8 cellular contexts compared by ENCODE assay signal in the genomic region with DNA sequence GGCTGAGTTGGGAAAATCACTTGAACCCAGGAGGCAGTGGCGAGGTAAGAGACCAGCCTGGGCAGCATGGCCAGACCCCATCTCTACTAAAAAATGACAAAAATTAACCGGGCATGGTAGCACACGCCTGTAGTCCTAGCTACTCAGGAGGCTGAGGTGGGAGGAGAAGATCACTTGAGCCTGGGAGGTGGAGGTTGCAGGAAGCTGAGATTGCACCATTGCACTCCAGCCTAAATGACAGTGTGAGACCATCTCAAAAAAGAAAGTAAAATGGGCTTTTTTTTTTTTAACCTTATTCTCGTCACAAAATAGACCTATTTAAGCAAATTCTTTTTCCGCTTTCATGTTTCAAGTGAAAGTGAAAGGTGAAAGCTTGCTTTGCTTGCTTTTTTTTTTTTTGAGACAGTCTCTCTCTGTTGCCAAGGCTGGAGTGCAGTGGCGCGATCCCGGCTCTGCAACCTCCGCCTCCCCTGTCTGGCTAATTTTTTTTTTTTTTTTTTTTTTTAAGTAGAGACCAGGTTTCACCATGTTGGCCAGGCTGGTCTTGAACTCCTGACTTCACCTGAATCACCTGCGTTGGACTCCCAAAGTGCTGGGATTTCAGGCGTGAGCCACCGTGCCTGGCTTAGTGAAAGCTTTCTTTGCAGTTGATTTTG. TPM values are rescaled to one million over a fixed set of nuclear protein-coding genes. Genes with fewer than 3 reads are reported as not detected.
DNase-seq lines count a peak whose midpoint lies in the region; ATAC-seq, FAIRE-seq and TF ChIP-seq lines count a peak whose summit lies in the region.

No MANE protein-coding gene starts in this region.

- H3K9me3 ChIP-seq in OCI-LY3 (ENCODE audit: insufficient read depth, low read length), result no peaks in the 10 kb centered on the region
- H3K9me3 ChIP-seq in ascending aorta, result no peaks in the 10 kb centered on the region

- H2AFZ ChIP-seq in ACC112 (ENCODE audit: low read length, unreplicated experiment) (no peak overlapping the region), OCI-LY3 (ENCODE audit: low read depth, low read length) (no peak overlapping the region)

- peak overlapping the region; percentile 30; the same call in 1 of the 2 replicates for H3K9ac ChIP-seq in OCI-LY3 (ENCODE audit: low read length)

- peak overlapping the region; percentile 63 for H3K27ac Mint-ChIP-seq in dendritic cell treated with granulocyte-macrophage colony-stimulating factor and Interleukin-4, amounts not matched to agents 40 ng/mL and 50 ng/mL, for 4 days

- TF ChIP-seq POLR2A in GM12891 (IDR thresholded peaks at IDR 0.05; ENCODE audit: low read depth, low read length), result no peak

- TF ChIP-seq CTCF in OCI-LY3 (IDR thresholded peaks at IDR 0.05; ENCODE audit: low read depth, low read length) (no peak), ascending aorta (IDR thresholded peaks at IDR 0.05) (no peak)

- no peak overlapping the region for H3K27ac ChIP-seq in ACC112 (ENCODE audit: low read depth, low read length)
- H3K27ac ChIP-seq in OCI-LY3 (ENCODE audit: low read length), result peak overlapping the region; percentile 66
- H3K27ac ChIP-seq in ascending aorta, result no peak overlapping the region

- peaks cover 80% of the 10 kb centered on the region for H3K36me3 Mint-ChIP-seq in dendritic cell treated with granulocyte-macrophage colony-stimulating factor and Interleukin-4, amounts not matched to agents 40 ng/mL and 50 ng/mL, for 4 days (ENCODE audit: low read depth)

- no peaks in the 10 kb centered on the region for H3K27me3 ChIP-seq in ACC112 (ENCODE audit: insufficient read depth, low read length)
- H3K27me3 ChIP-seq in OCI-LY3 (ENCODE audit: low read depth, low read length), result no peaks in the 10 kb centered on the region
- no peaks in the 10 kb centered on the region for H3K27me3 ChIP-seq in ascending aorta

- H3K9me3 Mint-ChIP-seq in dendritic cell treated with granulocyte-macrophage colony-stimulating factor and Interleukin-4, amounts not matched to agents 40 ng/mL and 50 ng/mL, for 4 days, result no peaks in the 10 kb centered on the region

- H3K4me1 ChIP-seq in ACC112 (ENCODE audit: control insufficient read depth, insufficient read depth, low read length, unreplicated experiment), result peaks cover 17% of the 10 kb centered on the region
- H3K4me1 ChIP-seq in OCI-LY3 (ENCODE audit: low read length), result peaks cover 36% of the 10 kb centered on the region
- H3K4me1 ChIP-seq in ascending aorta, result peaks cover 3 to 14% of the 10 kb centered on the region in 2 donors

- H4K20me1 ChIP-seq in OCI-LY3 (ENCODE audit: insufficient read depth, low read length), result peaks cover 71% of the 10 kb centered on the region

- H3K79me2 ChIP-seq in ACC112 (ENCODE audit: control insufficient read depth, insufficient read depth, low read length, unreplicated experiment) (peaks cover 87% of the 10 kb centered on the region), OCI-LY3 (ENCODE audit: low read length) (peaks cover 91% of the 10 kb centered on the region)

- H3K4me2 ChIP-seq in OCI-LY3 (ENCODE audit: low read length), result peak overlapping the region; percentile 81

- H3K4me1 Mint-ChIP-seq in dendritic cell treated with granulocyte-macrophage colony-stimulating factor and Interleukin-4, amounts not matched to agents 40 ng/mL and 50 ng/mL, for 4 days (ENCODE audit: low read depth), result peaks cover 32% of the 10 kb centered on the region

- FAIRE-seq in GM12891 (lab: Jason Lieb, UNC), result no peak

- H3K4me3 ChIP-seq in ACC112 (ENCODE audit: low read depth, low read length), result peak overlapping the region; percentile 65
- peak overlapping the region; percentile 74 for H3K4me3 ChIP-seq in OCI-LY3 (ENCODE audit: low read length)
- H3K4me3 ChIP-seq in ascending aorta, result peak overlapping the region in 1 of 2 donors; percentile 0

- no peaks in the 10 kb centered on the region for H3K27me3 Mint-ChIP-seq in dendritic cell treated with granulocyte-macrophage colony-stimulating factor and Interleukin-4, amounts not matched to agents 40 ng/mL and 50 ng/mL, for 4 days

- ATAC-seq in GM19452 (IDR thresholded peaks at IDR 0.05; ENCODE audit: unreplicated experiment), result peak; percentile 48

- H3K4me3 Mint-ChIP-seq in dendritic cell treated with granulocyte-macrophage colony-stimulating factor and Interleukin-4, amounts not matched to agents 40 ng/mL and 50 ng/mL, for 4 days, result peak overlapping the region; percentile 51

- intact Hi-C loops in dendritic cell treated with granulocyte-macrophage colony-stimulating factor and Interleukin-4, amounts not matched to agents 40 ng/mL and 50 ng/mL, for 4 days (cut with micrococcal nuclease), result no loop called here
- intact Hi-C loops in ascending aorta (cut with DNase I), result no loop called here

- peaks cover 21% of the 10 kb centered on the region for H3K36me3 ChIP-seq in ACC112 (ENCODE audit: insufficient read depth, low read length)
- peaks cover 38% of the 10 kb centered on the region for H3K36me3 ChIP-seq in OCI-LY3 (replicated peaks; ENCODE audit: low read depth, low read length)
- H3K36me3 ChIP-seq in ascending aorta, result peaks cover 10 to 21% of the 10 kb centered on the region in 2 donors

- DNase-seq in stimulated activated CD4-positive, alpha-beta T cell treated with anti-CD3 and anti-CD28 coated beads, TNF-alpha, amount 100 ng/mL, for 24 hours (ENCODE audit: low read depth in 3 of 3), result peak; percentile 6 to 36 (median 23)
- DNase-seq in ascending aorta (ENCODE audit: low spot score in 2 of 2), result no peak
- no peak for DNase-seq in NCI-H146 (lab: John Stamatoyannopoulos, UW)
- DNase-seq in GM12891 (ENCODE audit: insufficient read length, low spot score), result no peak

TF ChIP-seq in GM12891, 5 proteins besides CTCF, POLR2A, EP300 and RAD21:
- TF ChIP-seq PAX5 (IDR thresholded peaks at IDR 0.05; ENCODE audit: insufficient read depth, low read length, severe bottlenecking), result no peak

RNA-seq across cellular contexts. Expression of a gene that starts 3.6 kb away (rescaled TPM):
- total RNA-seq in ascending aorta, result 89.1 TPM
- 155 TPM for polyA plus RNA-seq in GM12891 (2012; ENCODE audit: low read depth, missing spikeins)

RNA-seq across cellular contexts. Expression of a gene that starts 26.9 kb away (rescaled TPM):
- 39.5 TPM for total RNA-seq in ascending aorta
- 17.9 TPM for polyA plus RNA-seq in GM12891 (2012; ENCODE audit: low read depth, missing spikeins)

RNA-seq across cellular contexts. Expression of a gene that starts 42.3 kb away (rescaled TPM):
- total RNA-seq in ascending aorta, result 733 TPM
- 1,476 TPM for polyA plus RNA-seq in GM12891 (2012; ENCODE audit: low read depth, missing spikeins)

RNA-seq across cellular contexts. Expression of a gene that starts 50.2 kb away (rescaled TPM):
- not detected for total RNA-seq in ascending aorta
- not detected for polyA plus RNA-seq in GM12891 (2012; ENCODE audit: low read depth, missing spikeins)

RNA-seq across cellular contexts. Expression of a gene that starts 50.6 kb away (rescaled TPM):
- 20.2 TPM for total RNA-seq in ascending aorta
- 10.4 TPM for polyA plus RNA-seq in GM12891 (2012; ENCODE audit: low read depth, missing spikeins)

Comparison
In these comparisons a context has a peak if more than half of its experiments do, and no peak if none do; other contexts are left out.
1. DNase-seq: peak in stimulated activated CD4-positive, alpha-beta T cell treated with anti-CD3 and anti-CD28 coated beads, TNF-alpha, amount 100 ng/mL, for 24 hours (3 of 3); none in ascending aorta (0 of 2), NCI-H146 (single experiment) and GM12891 (single experiment).